Comparison of ENCODE assay signal across 7 cellular contexts in genomic region chr2:72862239-72862988, GRCh38. TPM values are rescaled to one million over a fixed set of nuclear protein-coding genes. Genes with fewer than 3 reads are reported as not detected.
DNase-seq lines count a peak whose midpoint lies in the region; ATAC-seq lines count a peak whose summit lies in the region.

No MANE protein-coding gene starts in this region.

- ATAC-seq in GM18498 (IDR thresholded peaks at IDR 0.05; ENCODE audit: unreplicated experiment) (peak; percentile 92), HG02884 (IDR thresholded peaks at IDR 0.05; ENCODE audit: unreplicated experiment) (peak; percentile 91)

- DNase-seq in NCI-H1436 treated with DMSO at 0.1 percent for 48 hours (lab: John Stamatoyannopoulos, UW), result peak; percentile 74
- peak; percentile 65 to 81 (median 76) for DNase-seq in T-helper 2 cell
- peak in 56 of 58 donors; percentile 9 to 89 (median 73) for DNase-seq in anterior cingulate cortex (lab: John Stamatoyannopoulos, UW)
- DNase-seq in hepatic stellate cell (ENCODE audit: low spot score), result peak; percentile 93
- DNase-seq in renal cortical epithelial cell (ENCODE audit: low read depth), result peak; percentile 75

RNA-seq across cellular contexts. Expression of gene SPR, which starts 24.8 kb away (rescaled TPM):
- total RNA-seq in renal cortical epithelial cell, result 51.7 and 62.2 TPM in 2 replicates

RNA-seq across cellular contexts. Expression of gene EXOC6B, which starts 36.6 kb away (rescaled TPM):
- total RNA-seq in renal cortical epithelial cell, result 18.4 and 56.0 TPM in 2 replicates

RNA-seq across cellular contexts. Expression of gene EMX1, which starts 54.9 kb away (rescaled TPM):
- total RNA-seq in renal cortical epithelial cell, result 0.35 and 5.3 TPM in 2 replicates

Comparison
In these comparisons a context has a peak if more than half of its experiments do, and no peak if none do; other contexts are left out.
1. Peak in every context shown above with its lines: DNase-seq and ATAC-seq.